ENCODE assay signal across 19 cellular contexts in the genomic region with DNA sequence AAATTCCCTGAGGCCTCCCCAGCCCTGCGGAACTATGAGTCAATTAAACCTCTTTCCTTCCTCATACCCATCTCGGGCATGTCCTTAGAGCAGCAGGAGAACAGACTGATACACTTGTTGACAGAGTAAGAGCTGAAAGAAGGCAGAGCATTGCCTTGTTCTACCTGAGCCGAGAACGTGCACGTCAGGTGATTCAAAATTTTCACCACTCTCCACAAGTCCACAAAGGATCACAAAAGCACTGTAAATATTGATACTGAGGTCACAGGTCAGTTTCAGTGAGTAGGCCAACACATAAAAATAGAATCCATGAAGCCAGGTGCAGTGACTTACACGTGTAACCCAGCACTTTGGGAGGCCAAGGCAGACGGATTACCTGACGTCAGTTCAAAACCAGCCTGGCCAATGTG. TPM values are rescaled to one million over a fixed set of nuclear protein-coding genes. Genes with fewer than 3 reads are reported as not detected.
DNase-seq lines count a peak whose midpoint lies in the region; ATAC-seq and TF ChIP-seq lines count a peak whose summit lies in the region.
"Had no signal": no experiment of that assay in that cellular context is flagged by ENCODE, and none has a peak within 500 bp of the region (broad histone marks: within the 10 kb centered on the region; RNA-seq: fewer than 3 reads in every experiment).

No MANE protein-coding gene starts in this region.

- H3K9me3 Mint-ChIP-seq in chondrocyte (ENCODE audit: low read depth) (no peaks in the 10 kb centered on the region), glutamatergic neuron (ENCODE audit: unreplicated experiment) (peaks cover 1% of the 10 kb centered on the region)
- H3K9me3 Mint-ChIP-seq: activated naive CD8-positive, alpha-beta T cell treated with anti-CD3 and anti-CD28 coated beads, Interleukin-2, amount 10 ng/mL, durations not matched to agents 7 days and 5 days; GM23338; mesothelial cell of epicardium; T-cell had no signal

- no peak overlapping the region for H3K4me3 Mint-ChIP-seq in chondrocyte (ENCODE audit: unreplicated experiment)
- no peak overlapping the region for H3K4me3 Mint-ChIP-seq in glutamatergic neuron (ENCODE audit: unreplicated experiment)
- H3K4me3 Mint-ChIP-seq: activated naive CD8-positive, alpha-beta T cell treated with anti-CD3 and anti-CD28 coated beads, Interleukin-2, amount 10 ng/mL, durations not matched to agents 7 days and 5 days; GM23338; mesothelial cell of epicardium; T-cell had no signal

- intact Hi-C loops in ascending aorta (cut with DNase I), result no loop called here

- no peaks in the 10 kb centered on the region for H3K4me1 ChIP-seq in ascending aorta
- H3K4me1 ChIP-seq: gastrocnemius medialis had no signal

- H3K27me3 Mint-ChIP-seq in chondrocyte (ENCODE audit: low read depth), result no peaks in the 10 kb centered on the region
- peaks cover 1% of the 10 kb centered on the region for H3K27me3 Mint-ChIP-seq in glutamatergic neuron (ENCODE audit: unreplicated experiment)
- H3K27me3 Mint-ChIP-seq: activated naive CD8-positive, alpha-beta T cell treated with anti-CD3 and anti-CD28 coated beads, Interleukin-2, amount 10 ng/mL, durations not matched to agents 7 days and 5 days; T-cell had no signal

- no peaks in the 10 kb centered on the region for H3K4me1 Mint-ChIP-seq in chondrocyte (ENCODE audit: low read depth)
- no peaks in the 10 kb centered on the region for H3K4me1 Mint-ChIP-seq in glutamatergic neuron (ENCODE audit: low read depth, unreplicated experiment)
- H3K4me1 Mint-ChIP-seq: GM23338, mesothelial cell of epicardium, T-cell had no signal

- H3K4me3 ChIP-seq in ascending aorta, result no peak overlapping the region
- H3K4me3 ChIP-seq: gastrocnemius medialis, GM23338 had no signal

- TF ChIP-seq CTCF in chondrocyte (IDR thresholded peaks at IDR 0.05) (no peak), ascending aorta (IDR thresholded peaks at IDR 0.05) (no peak), GM20000 (IDR thresholded peaks at IDR 0.05; ENCODE audit: extremely low read depth, missing control alignments) (no peak), glutamatergic neuron (IDR thresholded peaks at IDR 0.05; ENCODE audit: partially characterized antibody, unreplicated experiment) (no peak)

- no peaks in the 10 kb centered on the region for H3K27me3 ChIP-seq in ascending aorta
- H3K27me3 ChIP-seq: gastrocnemius medialis, neutrophil had no signal

- H3K36me3 Mint-ChIP-seq in chondrocyte (ENCODE audit: low read depth) (peaks cover 41% of the 10 kb centered on the region), glutamatergic neuron (ENCODE audit: unreplicated experiment) (no peaks in the 10 kb centered on the region)

- ATAC-seq in GM21390 (IDR thresholded peaks at IDR 0.05; ENCODE audit: unreplicated experiment) (peak; percentile 6), HG03108 (IDR thresholded peaks at IDR 0.05; ENCODE audit: unreplicated experiment) (peak; percentile 15)
- ATAC-seq: gastrocnemius medialis, GM23338, T-cell had no signal

- no peak overlapping the region for H3K27ac Mint-ChIP-seq in chondrocyte (ENCODE audit: unreplicated experiment)
- H3K27ac Mint-ChIP-seq in glutamatergic neuron (ENCODE audit: unreplicated experiment), result no peak overlapping the region
- H3K27ac Mint-ChIP-seq: activated naive CD8-positive, alpha-beta T cell treated with anti-CD3 and anti-CD28 coated beads, Interleukin-2, amount 10 ng/mL, durations not matched to agents 7 days and 5 days; GM23338; mesothelial cell of epicardium; T-cell had no signal

- no peaks in the 10 kb centered on the region for H3K9me3 ChIP-seq in ascending aorta
- H3K9me3 ChIP-seq: gastrocnemius medialis, neutrophil had no signal

- H3K36me3 ChIP-seq in ascending aorta, result peaks cover 60 to 71% of the 10 kb centered on the region in 2 donors

- H3K27ac ChIP-seq in epithelial cell of prostate, result peak overlapping the region; percentile 49
- H3K27ac ChIP-seq in ascending aorta, result no peak overlapping the region
- H3K27ac ChIP-seq: gastrocnemius medialis, neutrophil had no signal

- peak; percentile 99 for DNase-seq in DMS53 (lab: John Stamatoyannopoulos, UW)
- DNase-seq in epithelial cell of prostate (ENCODE audit: low read depth, low spot score), result peak; percentile 66
- DNase-seq in chondrocyte (ENCODE audit: low spot score), result no peak
- no peak for DNase-seq in ascending aorta (ENCODE audit: low spot score in 2 of 2)
- DNase-seq in GM20000 (ENCODE audit: low spot score), result no peak
- DNase-seq in glutamatergic neuron, result no peak
- DNase-seq: activated CD4-positive, CD25-positive, alpha-beta regulatory T cell; activated naive CD8-positive, alpha-beta T cell treated with anti-CD3 and anti-CD28 coated beads, Interleukin-2, amount 10 ng/mL, durations not matched to agents 7 days and 5 days; activated T-cell treated with anti-CD3 and anti-CD28 coated beads for 4 hours; central memory CD4-positive, alpha-beta T cell; gastrocnemius medialis; NCI-H2029; T-cell had no signal

RNA-seq across cellular contexts. Expression of gene DCLRE1C, which starts 27.8 kb away (rescaled TPM):
- total RNA-seq in chondrocyte (7.1 to 7.4 TPM (median 7.4 TPM) in 3 replicates), ascending aorta (8.6 TPM), glutamatergic neuron (ENCODE audit: unreplicated experiment) (8.5 TPM)

RNA-seq across cellular contexts. Expression of gene MEIG1, which starts 33.1 kb away (rescaled TPM):
- total RNA-seq in chondrocyte, result not detected in 3 replicates
- not detected for total RNA-seq in ascending aorta
- not detected for total RNA-seq in glutamatergic neuron (ENCODE audit: unreplicated experiment)
- total RNA-seq: gastrocnemius medialis, RPMI7951, T-cell had no signal

RNA-seq across cellular contexts. Expression of gene SUV39H2, which starts 47.4 kb away (rescaled TPM):
- total RNA-seq in chondrocyte (8.3 to 13.1 TPM (median 9.2 TPM) in 3 replicates), ascending aorta (not detected), glutamatergic neuron (ENCODE audit: unreplicated experiment) (15.1 TPM)

Comparison
In these comparisons a context has a peak if more than half of its experiments do, and no peak if none do; other contexts are left out.
1. DNase-seq: peak in DMS53 (single experiment) and epithelial cell of prostate (single experiment); none in chondrocyte (single experiment), ascending aorta (0 of 2), GM20000 (single experiment) and glutamatergic neuron (single experiment).